ENCODE assay signal across 9 cellular contexts in genomic region chr20:1638643-1639042, GRCh38. TPM values are rescaled to one million over a fixed set of nuclear protein-coding genes. Genes with fewer than 3 reads are reported as not detected.
"Had no signal": no experiment of that assay in that cellular context is flagged by ENCODE, and none has a peak within 500 bp of the region (broad histone marks: within the 10 kb centered on the region; RNA-seq: fewer than 3 reads in every experiment).

No MANE protein-coding gene starts in this region.

RNA-seq across cellular contexts. Expression of gene SIRPG, which starts 18.9 kb away (rescaled TPM):
- total RNA-seq: neural crest cell, omental fat pad, osteocyte, pulmonary artery endothelial cell, right atrium auricular region, sciatic nerve, smooth muscle cell, suprapubic skin, urinary bladder had no signal
- polyA plus RNA-seq: smooth muscle cell had no signal
